20 cellular contexts compared by ENCODE assay signal in the genomic region with DNA sequence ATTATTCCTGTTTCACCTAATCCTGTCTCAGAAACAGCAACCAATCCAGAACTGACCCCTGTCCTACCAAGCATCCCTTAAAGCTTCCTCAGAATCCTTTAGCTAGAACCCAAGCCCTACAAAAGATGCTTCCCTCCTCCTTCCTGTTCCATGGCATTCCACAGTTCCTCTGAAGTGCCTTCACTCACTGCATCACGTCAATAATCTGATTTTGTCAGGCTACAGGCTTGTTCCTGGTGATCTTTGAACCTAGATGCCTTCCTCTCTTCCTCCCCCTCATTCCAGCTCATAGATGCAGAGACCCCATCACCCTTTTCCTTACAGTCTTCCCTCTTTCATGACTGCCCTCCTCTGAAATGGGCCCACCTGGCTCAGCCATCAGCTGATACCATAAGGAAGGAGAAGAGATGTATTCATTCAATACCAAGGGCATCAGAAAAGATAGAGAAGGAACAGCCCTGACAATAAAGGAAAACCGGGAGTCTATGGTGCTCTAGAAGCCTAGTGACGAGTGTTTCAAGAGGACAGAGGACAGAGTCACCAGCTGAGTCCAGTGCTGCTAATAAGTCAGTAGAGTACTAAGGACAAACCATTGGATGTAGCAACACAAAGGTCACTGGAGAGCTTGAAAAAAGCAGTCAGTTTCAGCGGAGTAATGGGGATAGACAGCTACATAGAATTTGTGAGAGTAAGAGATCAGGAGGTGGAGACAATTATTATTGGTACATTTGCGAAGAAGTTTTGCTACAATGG.
DNase-seq lines count a peak whose midpoint lies in the region; ATAC-seq and TF ChIP-seq lines count a peak whose summit lies in the region.
"Had no signal": no experiment of that assay in that cellular context is flagged by ENCODE, and none has a peak within 500 bp of the region (broad histone marks: within the 10 kb centered on the region; RNA-seq: fewer than 3 reads in every experiment).

No MANE protein-coding gene starts in this region.

- intact Hi-C loops in Right ventricle myocardium inferior (cut with DNase I), result no loop called here

- H3K4me3 ChIP-seq in cardiac muscle cell (no peak overlapping the region), gastroesophageal sphincter (no peak overlapping the region)
- H3K4me3 ChIP-seq: GM23248, PC-9, SJCRH30 had no signal

- H3K4me1 ChIP-seq in cardiac muscle cell (ENCODE audit: low read depth), result peaks cover 25% of the 10 kb centered on the region
- H3K4me1 ChIP-seq in gastroesophageal sphincter, result no peaks in the 10 kb centered on the region

- 91 to 94% methylated on average over 3 to 5 of the region's 5 CpGs for WGBS in gastroesophageal sphincter (ENCODE audit: low coverage in 1 of 2), 2 donors

- ATAC-seq in Right ventricle myocardium inferior (no peak), T-helper 17 cell (no peak), memory B cell (ENCODE audit: low read depth) (no peak), gastroesophageal sphincter (no peak)
- ATAC-seq in activated T-cell treated with anti-CD3 and anti-CD28 coated beads, Interleukin-2, amount 50 U/mL, for 4 hours, result no peak
- ATAC-seq: HCT116 had no signal

- H3K9me3 Mint-ChIP-seq in memory B cell, result no peaks in the 10 kb centered on the region
- H3K9me3 Mint-ChIP-seq in osteocyte (ENCODE audit: unreplicated experiment), result no peaks in the 10 kb centered on the region
- H3K9me3 Mint-ChIP-seq in activated T-cell treated with anti-CD3 and anti-CD28 coated beads, Interleukin-2, amount 50 U/mL, for 4 hours, result no peaks in the 10 kb centered on the region

- H3K4me1 Mint-ChIP-seq in T-helper 17 cell, result peaks cover 30% of the 10 kb centered on the region
- H3K4me1 Mint-ChIP-seq in memory B cell, result peaks cover 32% of the 10 kb centered on the region
- H3K4me1 Mint-ChIP-seq in osteocyte (ENCODE audit: unreplicated experiment), result peaks cover 4% of the 10 kb centered on the region
- peaks cover 26% of the 10 kb centered on the region for H3K4me1 Mint-ChIP-seq in activated T-cell treated with anti-CD3 and anti-CD28 coated beads, Interleukin-2, amount 50 U/mL, for 4 hours (ENCODE audit: low read depth)

- H3K4me3 Mint-ChIP-seq in T-helper 17 cell, result no peak overlapping the region
- no peak overlapping the region for H3K4me3 Mint-ChIP-seq in memory B cell
- H3K4me3 Mint-ChIP-seq in osteocyte (ENCODE audit: unreplicated experiment), result no peak overlapping the region
- H3K4me3 Mint-ChIP-seq in activated T-cell treated with anti-CD3 and anti-CD28 coated beads, Interleukin-2, amount 50 U/mL, for 4 hours, result no peak overlapping the region

- DNase-seq in cardiac muscle cell (ENCODE audit: low read depth in 1 of 2, low spot score in 1 of 2), result no peak
- DNase-seq in Right ventricle myocardium inferior (ENCODE audit: missing footprints), result no peak
- no peak for DNase-seq in T-helper 17 cell
- DNase-seq in memory B cell (ENCODE audit: low spot score in 2 of 2), result no peak
- no peak for DNase-seq in osteocyte (ENCODE audit: extremely low spot score, unreplicated experiment)
- no peak for DNase-seq in activated T-cell treated with anti-CD3 and anti-CD28 coated beads, Interleukin-2, amount 50 U/mL, for 4 hours
- DNase-seq: C1 segment of cervical spinal cord, Caco-2, GDM1, GM23248, NCI-H1092 treated with DMSO at 0.1 percent for 48 hours, NCI-H146, NCI-H2029 treated with DMSO at 0.1 percent for 48 hours, NCI-H2171, NCI-H526, PC-9, SJCRH30 had no signal

- peak overlapping the region; percentile 86 for H3K27ac Mint-ChIP-seq in T-helper 17 cell
- peak overlapping the region; percentile 51 for H3K27ac Mint-ChIP-seq in memory B cell
- no peak overlapping the region for H3K27ac Mint-ChIP-seq in osteocyte (ENCODE audit: unreplicated experiment)

- H3K27me3 ChIP-seq in cardiac muscle cell (no peaks in the 10 kb centered on the region), gastroesophageal sphincter (no peaks in the 10 kb centered on the region)
- H3K27me3 ChIP-seq: SJCRH30 had no signal

- TF ChIP-seq CTCF in cardiac muscle cell (IDR thresholded peaks at IDR 0.05; ENCODE audit: low read depth, low read length) (no peak), osteocyte (IDR thresholded peaks at IDR 0.05) (no peak), gastroesophageal sphincter (IDR thresholded peaks at IDR 0.05) (no peak)

- H3K36me3 ChIP-seq in cardiac muscle cell (no peaks in the 10 kb centered on the region), gastroesophageal sphincter (peaks cover 0 to 23% of the 10 kb centered on the region in 2 donors)

- H3K27ac ChIP-seq in cardiac muscle cell (peak overlapping the region; percentile 28), gastroesophageal sphincter (no peak overlapping the region)
- H3K27ac ChIP-seq: GM23248, PC-9, RWPE1, SJCRH30 had no signal

- TF ChIP-seq POLR2A in gastroesophageal sphincter (IDR thresholded peaks at IDR 0.05), result no peak

- H3K36me3 Mint-ChIP-seq in T-helper 17 cell (ENCODE audit: low read depth) (peaks cover 8% of the 10 kb centered on the region), memory B cell (peaks cover 11% of the 10 kb centered on the region), osteocyte (ENCODE audit: unreplicated experiment) (no peaks in the 10 kb centered on the region)
- H3K36me3 Mint-ChIP-seq in activated T-cell treated with anti-CD3 and anti-CD28 coated beads, Interleukin-2, amount 50 U/mL, for 4 hours (ENCODE audit: insufficient read depth), result peaks cover 15% of the 10 kb centered on the region

- no peaks in the 10 kb centered on the region for H3K9me3 ChIP-seq in cardiac muscle cell (ENCODE audit: low read depth)
- no peaks in the 10 kb centered on the region for H3K9me3 ChIP-seq in T-helper 17 cell (ENCODE audit: control insufficient read depth, low read length, poor library complexity, severe bottlenecking)
- no peaks in the 10 kb centered on the region for H3K9me3 ChIP-seq in gastroesophageal sphincter
- H3K9me3 ChIP-seq: Caco-2, SJCRH30 had no signal

- TF ChIP-seq EP300 in gastroesophageal sphincter (IDR thresholded peaks at IDR 0.05), result no peak

- H3K27me3 Mint-ChIP-seq in T-helper 17 cell, result no peaks in the 10 kb centered on the region
- H3K27me3 Mint-ChIP-seq in memory B cell, result no peaks in the 10 kb centered on the region
- H3K27me3 Mint-ChIP-seq in osteocyte (ENCODE audit: unreplicated experiment), result no peaks in the 10 kb centered on the region
- H3K27me3 Mint-ChIP-seq in activated T-cell treated with anti-CD3 and anti-CD28 coated beads, Interleukin-2, amount 50 U/mL, for 4 hours (ENCODE audit: low read depth), result no peaks in the 10 kb centered on the region
